ENCODE assay signal across 8 cellular contexts in the genomic region with DNA sequence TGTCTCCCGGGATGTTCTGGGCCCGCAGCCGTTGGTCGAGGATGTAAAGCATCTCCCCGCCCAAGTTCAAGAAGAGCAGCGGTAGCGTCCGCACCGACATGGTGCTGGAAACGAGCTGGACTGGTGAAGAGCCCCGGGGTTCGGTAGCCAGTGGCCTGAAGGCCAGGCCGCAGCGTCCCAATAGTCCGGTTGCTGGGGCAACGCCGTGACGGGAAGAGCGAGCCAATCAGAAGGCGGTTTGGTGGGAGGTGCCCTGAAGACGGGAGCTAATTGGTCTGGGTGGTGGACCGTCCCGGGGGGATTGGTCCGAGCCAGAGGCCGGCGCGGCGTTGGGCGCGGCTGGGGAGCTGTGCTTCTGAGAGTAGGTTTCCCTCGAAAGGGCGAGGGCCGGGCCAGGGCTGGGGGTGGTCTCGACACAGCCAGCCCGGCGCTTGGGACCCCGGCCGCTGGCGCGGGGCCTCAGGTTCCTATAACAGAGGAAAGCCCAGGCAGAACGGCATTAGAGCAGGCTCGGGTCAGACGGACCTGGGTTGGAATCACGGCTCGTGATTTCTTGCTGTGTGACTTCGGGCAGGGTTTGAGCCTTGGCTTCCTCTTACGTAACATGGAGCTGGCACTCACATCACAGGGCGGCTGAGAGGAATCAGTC. TPM values are rescaled to one million over a fixed set of nuclear protein-coding genes. Genes with fewer than 3 reads are reported as not detected.
DNase-seq lines count a peak whose midpoint lies in the region; ATAC-seq and TF ChIP-seq lines count a peak whose summit lies in the region.

A gene with protein sequence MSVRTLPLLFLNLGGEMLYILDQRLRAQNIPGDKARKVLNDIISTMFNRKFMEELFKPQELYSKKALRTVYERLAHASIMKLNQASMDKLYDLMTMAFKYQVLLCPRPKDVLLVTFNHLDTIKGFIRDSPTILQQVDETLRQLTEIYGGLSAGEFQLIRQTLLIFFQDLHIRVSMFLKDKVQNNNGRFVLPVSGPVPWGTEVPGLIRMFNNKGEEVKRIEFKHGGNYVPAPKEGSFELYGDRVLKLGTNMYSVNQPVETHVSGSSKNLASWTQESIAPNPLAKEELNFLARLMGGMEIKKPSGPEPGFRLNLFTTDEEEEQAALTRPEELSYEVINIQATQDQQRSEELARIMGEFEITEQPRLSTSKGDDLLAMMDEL (minus strand): TSS at position 182 of the 649 bp plus-strand sequence. CDS start 82 bp downstream, at position 100.

- no peak within 1 kb of the TSS for H2BK5ac ChIP-seq in neuronal stem cell (ENCODE audit: low read length)

- H4K20me1 ChIP-seq in MM.1S (ENCODE audit: insufficient read depth, low read length) = no peaks in the 10 kb centered on the region

- H2AFZ ChIP-seq in MM.1S (ENCODE audit: low read length) = peak within 1 kb of the TSS; percentile 98
- H2AFZ ChIP-seq in neuronal stem cell (ENCODE audit: low read length) = peak within 1 kb of the TSS; percentile 88

- peak within 1 kb of the TSS; percentile 76 for H3K18ac ChIP-seq in neuronal stem cell (ENCODE audit: low read length)

- peak; percentile 100 for ATAC-seq in gastroesophageal sphincter

- H2BK120ac ChIP-seq in neuronal stem cell (ENCODE audit: low read depth, low read length) = no peak within 1 kb of the TSS

- TF ChIP-seq POLR2A in gastroesophageal sphincter (IDR thresholded peaks at IDR 0.05) = peak; percentile 84 to 87

- H3K4me2 ChIP-seq in MM.1S (ENCODE audit: low read depth, low read length) = peak within 1 kb of the TSS; percentile 74
- peak within 1 kb of the TSS; percentile 86 for H3K4me2 ChIP-seq in neuronal stem cell (ENCODE audit: insufficient read depth, low read length, poor library complexity, severe bottlenecking)

- H2AK5ac ChIP-seq in neuronal stem cell (ENCODE audit: low read depth, low read length) = no peak within 1 kb of the TSS

- no peak for TF ChIP-seq EP300 in gastroesophageal sphincter (IDR thresholded peaks at IDR 0.05)

- no peak within 1 kb of the TSS for H3K4ac ChIP-seq in neuronal stem cell (ENCODE audit: low read length)

- TF ChIP-seq CTCF in MM.1S (IDR thresholded peaks at IDR 0.05; ENCODE audit: low read length) (no peak), gastroesophageal sphincter (IDR thresholded peaks at IDR 0.05) (no peak)

- no peak within 1 kb of the TSS for H3K23ac ChIP-seq in neuronal stem cell (ENCODE audit: low read depth, low read length, poor library complexity)

- 0% methylated on average over 6 to 9 of the region's 48 CpGs for WGBS in gastroesophageal sphincter (ENCODE audit: low coverage in 1 of 2), 2 donors
- WGBS in neuronal stem cell (ENCODE audit: extremely low coverage in 2 of 2, insufficient read length in 2 of 2, insufficient replicate concordance in 1 of 2), 2 donors = no CpG with 5 or more reads among the region's 48 CpGs

- H3K27ac ChIP-seq in MM.1S (ENCODE audit: low read length) (peak within 1 kb of the TSS; percentile 53; the same call in 1 of the 2 replicates), SJSA1 (peak within 1 kb of the TSS; percentile 81), gastroesophageal sphincter (peak within 1 kb of the TSS; percentile 84 to 97 (median 92)), neuronal stem cell (replicated peaks; ENCODE audit: low read length) (peak within 1 kb of the TSS; percentile 78), subcutaneous abdominal adipose tissue (ENCODE audit: low read depth, low read length) (peak within 1 kb of the TSS; percentile 98)

- no peaks in the 10 kb centered on the region for H3K79me2 ChIP-seq in MM.1S (ENCODE audit: low read length)

- peak within 1 kb of the TSS; percentile 70 for H3K9ac ChIP-seq in MM.1S (ENCODE audit: low read length)
- peak within 1 kb of the TSS; percentile 65 for H3K9ac ChIP-seq in neuronal stem cell (ENCODE audit: low read depth, low read length, poor library complexity)
- peak within 1 kb of the TSS; percentile 48 to 93 (median 90) for H3K9ac ChIP-seq in subcutaneous abdominal adipose tissue (ENCODE audit: low read length in 5 of 5)

- H4K91ac ChIP-seq in neuronal stem cell (ENCODE audit: low read depth, low read length, poor library complexity) = no peak within 1 kb of the TSS

- H3K27me3 ChIP-seq in H7 (ENCODE audit: control insufficient read depth, insufficient read depth, low read length) (no peaks in the 10 kb centered on the region), MM.1S (replicated peaks; ENCODE audit: insufficient read depth, low read length) (no peaks in the 10 kb centered on the region), SJSA1 (replicated peaks) (no peaks in the 10 kb centered on the region), gastroesophageal sphincter (no peaks in the 10 kb centered on the region), neuronal stem cell (ENCODE audit: control insufficient read depth in 3 of 3, insufficient read depth in 3 of 3, low read depth in 1 of 3, low read length in 3 of 3) (no peaks in the 10 kb centered on the region), subcutaneous abdominal adipose tissue (ENCODE audit: control insufficient read depth in 5 of 5, insufficient read depth in 4 of 5, low read length in 5 of 5) (no peaks in the 10 kb centered on the region)

- no peaks in the 10 kb centered on the region for H3F3A ChIP-seq in MM.1S (ENCODE audit: insufficient read depth, low read length)

- no peaks in the 10 kb centered on the region for H3K9me3 ChIP-seq in MM.1S (replicated peaks; ENCODE audit: insufficient read depth, low read length)
- H3K9me3 ChIP-seq in SJSA1 (replicated peaks) = no peaks in the 10 kb centered on the region
- no peaks in the 10 kb centered on the region for H3K9me3 ChIP-seq in gastroesophageal sphincter
- no peaks in the 10 kb centered on the region for H3K9me3 ChIP-seq in neuronal stem cell (replicated peaks in 1 of 2; ENCODE audit: control insufficient read depth in 2 of 2, insufficient read depth in 1 of 2, low read depth in 1 of 2, low read length in 2 of 2)
- no peaks in the 10 kb centered on the region for H3K9me3 ChIP-seq in subcutaneous abdominal adipose tissue (ENCODE audit: control insufficient read depth in 5 of 5, low read length in 5 of 5)

- H4K8ac ChIP-seq in neuronal stem cell (ENCODE audit: low read depth, low read length) = no peak within 1 kb of the TSS

- H3K4me1 ChIP-seq in MM.1S (ENCODE audit: low read length) (no peaks in the 10 kb centered on the region), SJSA1 (replicated peaks) (peaks cover 4% of the 10 kb centered on the region), gastroesophageal sphincter (peaks cover 0 to 17% (median 5%) of the 10 kb centered on the region in 3 donors), neuronal stem cell (ENCODE audit: control insufficient read depth in 2 of 2, insufficient read depth in 1 of 2, low read depth in 1 of 2, low read length in 2 of 2) (no peaks in the 10 kb centered on the region), subcutaneous abdominal adipose tissue (ENCODE audit: control insufficient read depth in 5 of 5, insufficient read depth in 5 of 5, low read length in 5 of 5) (peaks cover 0 to 53% (median 28%) of the 10 kb centered on the region in 5 donors)

- no peaks in the 10 kb centered on the region for H3K9me2 ChIP-seq in MM.1S (replicated peaks; ENCODE audit: insufficient read depth, low read length)

- no peak within 1 kb of the TSS for H2BK15ac ChIP-seq in neuronal stem cell (ENCODE audit: low read length)

- H3K36me3 ChIP-seq in H7 (replicated peaks; ENCODE audit: control insufficient read depth, insufficient read depth, low read length) = peaks cover 3% of the 10 kb centered on the region
- H3K36me3 ChIP-seq in MM.1S (replicated peaks; ENCODE audit: insufficient read depth, low read length) = no peaks in the 10 kb centered on the region
- peaks cover 9% of the 10 kb centered on the region for H3K36me3 ChIP-seq in SJSA1
- H3K36me3 ChIP-seq in gastroesophageal sphincter = peaks cover 0 to 16% of the 10 kb centered on the region in 2 donors
- H3K36me3 ChIP-seq in neuronal stem cell (replicated peaks in 1 of 2; ENCODE audit: control insufficient read depth in 2 of 2, insufficient read depth in 2 of 2, low read length in 2 of 2) = peaks cover 5 to 18% of the 10 kb centered on the region in 2 donors
- peaks cover 7 to 17% (median 13%) of the 10 kb centered on the region in 5 donors for H3K36me3 ChIP-seq in subcutaneous abdominal adipose tissue (ENCODE audit: control insufficient read depth in 5 of 5, insufficient read depth in 5 of 5, low read length in 5 of 5)

- no peak within 1 kb of the TSS for H3K14ac ChIP-seq in neuronal stem cell (ENCODE audit: low read length)

- no peak within 1 kb of the TSS for H2BK12ac ChIP-seq in neuronal stem cell (ENCODE audit: low read length)

- H3K4me3 ChIP-seq in H7 (ENCODE audit: insufficient read depth, low read depth, low read length) (peak within 1 kb of the TSS; percentile 74), MM.1S (ENCODE audit: low read length) (peak within 1 kb of the TSS; percentile 61), SJSA1 (peak within 1 kb of the TSS; percentile 47), gastroesophageal sphincter (peak within 1 kb of the TSS; percentile 40 to 69), neuronal stem cell (ENCODE audit: low read length in 2 of 2) (peak within 1 kb of the TSS; percentile 71 to 79), subcutaneous abdominal adipose tissue (ENCODE audit: low read depth in 1 of 5, low read length in 5 of 5) (peak within 1 kb of the TSS; percentile 71 to 77 (median 74))

- H3K79me1 ChIP-seq in neuronal stem cell (ENCODE audit: low read depth, low read length) = no peaks in the 10 kb centered on the region

- peak; percentile 96 for DNase-seq in ELR (ENCODE audit: low read depth)
- DNase-seq in H7 = peak; percentile 100
- DNase-seq in MM.1S = peak; percentile 94
- DNase-seq in SJSA1 (ENCODE audit: low read depth in 1 of 2, low spot score in 2 of 2) = peak; percentile 96 to 97
- peak; percentile 82 for DNase-seq in activated naive CD4-positive, alpha-beta T cell treated with anti-CD3 and anti-CD28 coated beads, Interleukin-2, amount 50 U/mL, for 16 hours
- DNase-seq in neuronal stem cell (ENCODE audit: low spot score) = peak; percentile 93

RNA-seq across cellular contexts. Expression of the gene that starts here (rescaled TPM):
- 3.9 and 4.6 TPM in 2 replicates for total RNA-seq in H7 (2014; rRNA removed; shearing (Covaris generic))
- 1.5 and 6.5 TPM in 2 replicates for total RNA-seq in SJSA1 (2014; rRNA removed; shearing (Covaris generic))
- 10 to 100 TPM in 2 of 4 donors, 1 to 10 TPM in 2; 6.5 to 13.9 (median 10.0) TPM for total RNA-seq in gastroesophageal sphincter
- polyA plus RNA-seq in neuronal stem cell (2013, experiment 1 of 2) = 7.2 TPM
- polyA plus RNA-seq in neuronal stem cell (2013, experiment 2 of 2) = 7.9 TPM

Comparison
In these comparisons a context has a peak if more than half of its experiments do, and no peak if none do; other contexts are left out.
1. Peak in every context shown above with its lines: DNase-seq, ATAC-seq, H3K4me3 ChIP-seq and H3K27ac ChIP-seq.